Comparison of ENCODE assay signal across 1 cellular context in the genomic region with DNA sequence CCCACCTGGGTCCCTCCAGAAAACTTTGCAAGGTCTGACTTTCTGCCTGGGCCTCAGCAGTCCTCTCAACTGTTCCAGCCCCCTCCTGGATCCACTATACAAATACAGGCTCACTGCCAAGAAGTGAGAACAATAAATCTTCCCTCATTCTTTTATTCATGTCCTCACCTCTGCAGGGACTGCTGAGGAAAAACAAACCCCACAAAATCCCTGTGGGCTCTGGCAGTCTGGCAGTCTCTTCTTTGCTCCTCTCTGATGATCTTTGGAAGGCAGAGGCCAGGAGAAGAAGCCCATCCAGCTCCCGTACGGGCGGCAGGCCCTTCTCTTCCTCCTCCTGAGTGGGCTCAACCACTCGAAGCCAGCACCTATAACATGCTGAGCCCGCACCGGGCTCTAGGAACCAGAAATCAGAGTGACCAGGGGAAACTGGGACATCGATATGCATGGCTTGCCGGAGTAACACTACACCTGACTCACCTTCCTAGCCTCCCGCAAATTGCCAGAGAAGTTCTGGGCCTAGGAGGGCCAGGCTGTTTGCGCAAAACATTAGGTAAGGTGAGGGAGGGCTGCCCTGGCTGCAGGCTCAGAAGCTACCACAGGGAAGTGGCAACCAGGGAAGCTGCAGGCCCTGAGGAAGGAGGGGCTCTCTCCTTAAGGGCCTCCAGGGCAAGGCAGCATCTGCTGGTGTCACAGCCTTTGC.
TF ChIP-seq lines count a peak whose summit lies in the region.

No MANE protein-coding gene starts in this region.

TF ChIP-seq in HEK293, 187 proteins besides CTCF, POLR2A, EP300 and RAD21 (continued from another document and continues in another):
- TF ChIP-seq MEIS1 (CRISPR knock-in tag; IDR thresholded peaks at IDR 0.05; ENCODE audit: borderline replicate concordance): peak; percentile 5; the same call in 1 of the 2 replicates
- TF ChIP-seq, protein P1, sequence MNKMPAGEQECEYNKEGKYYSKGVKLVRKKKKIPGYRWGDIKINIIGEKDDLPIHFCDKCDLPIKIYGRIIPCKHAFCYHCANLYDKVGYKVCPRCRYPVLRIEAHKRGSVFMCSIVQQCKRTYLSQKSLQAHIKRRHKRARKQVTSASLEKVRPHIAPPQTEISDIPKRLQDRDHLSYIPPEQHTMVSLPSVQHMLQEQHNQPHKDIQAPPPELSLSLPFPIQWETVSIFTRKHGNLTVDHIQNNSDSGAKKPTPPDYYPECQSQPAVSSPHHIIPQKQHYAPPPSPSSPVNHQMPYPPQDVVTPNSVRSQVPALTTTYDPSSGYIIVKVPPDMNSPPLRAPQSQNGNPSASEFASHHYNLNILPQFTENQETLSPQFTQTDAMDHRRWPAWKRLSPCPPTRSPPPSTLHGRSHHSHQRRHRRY (tag by site-specific recombination; IDR thresholded peaks at IDR 0.05): no peak
- peak; percentile 55; the same call in 1 of the 2 replicates for TF ChIP-seq ZSCAN30 (tag by site-specific recombination; IDR thresholded peaks at IDR 0.05)
- TF ChIP-seq, protein P2, sequence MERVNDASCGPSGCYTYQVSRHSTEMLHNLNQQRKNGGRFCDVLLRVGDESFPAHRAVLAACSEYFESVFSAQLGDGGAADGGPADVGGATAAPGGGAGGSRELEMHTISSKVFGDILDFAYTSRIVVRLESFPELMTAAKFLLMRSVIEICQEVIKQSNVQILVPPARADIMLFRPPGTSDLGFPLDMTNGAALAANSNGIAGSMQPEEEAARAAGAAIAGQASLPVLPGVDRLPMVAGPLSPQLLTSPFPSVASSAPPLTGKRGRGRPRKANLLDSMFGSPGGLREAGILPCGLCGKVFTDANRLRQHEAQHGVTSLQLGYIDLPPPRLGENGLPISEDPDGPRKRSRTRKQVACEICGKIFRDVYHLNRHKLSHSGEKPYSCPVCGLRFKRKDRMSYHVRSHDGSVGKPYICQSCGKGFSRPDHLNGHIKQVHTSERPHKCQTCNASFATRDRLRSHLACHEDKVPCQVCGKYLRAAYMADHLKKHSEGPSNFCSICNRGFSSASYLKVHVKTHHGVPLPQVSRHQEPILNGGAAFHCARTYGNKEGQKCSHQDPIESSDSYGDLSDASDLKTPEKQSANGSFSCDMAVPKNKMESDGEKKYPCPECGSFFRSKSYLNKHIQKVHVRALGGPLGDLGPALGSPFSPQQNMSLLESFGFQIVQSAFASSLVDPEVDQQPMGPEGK (tag by site-specific recombination; IDR thresholded peaks at IDR 0.05): peak; percentile 51; the same call in 1 of the 2 replicates
- TF ChIP-seq HOXC10 (CRISPR knock-in tag; IDR thresholded peaks at IDR 0.05): no peak
- no peak for TF ChIP-seq ZNF16 (tag by site-specific recombination; IDR thresholded peaks at IDR 0.05; ENCODE audit: low read depth)
- peak; percentile 54; the same call in 1 of the 2 replicates for TF ChIP-seq GFI1B (tag by site-specific recombination; IDR thresholded peaks at IDR 0.05)
- TF ChIP-seq ZNF560 (tag by site-specific recombination; IDR thresholded peaks at IDR 0.05; ENCODE audit: borderline replicate concordance): no peak
- TF ChIP-seq, protein P3, sequence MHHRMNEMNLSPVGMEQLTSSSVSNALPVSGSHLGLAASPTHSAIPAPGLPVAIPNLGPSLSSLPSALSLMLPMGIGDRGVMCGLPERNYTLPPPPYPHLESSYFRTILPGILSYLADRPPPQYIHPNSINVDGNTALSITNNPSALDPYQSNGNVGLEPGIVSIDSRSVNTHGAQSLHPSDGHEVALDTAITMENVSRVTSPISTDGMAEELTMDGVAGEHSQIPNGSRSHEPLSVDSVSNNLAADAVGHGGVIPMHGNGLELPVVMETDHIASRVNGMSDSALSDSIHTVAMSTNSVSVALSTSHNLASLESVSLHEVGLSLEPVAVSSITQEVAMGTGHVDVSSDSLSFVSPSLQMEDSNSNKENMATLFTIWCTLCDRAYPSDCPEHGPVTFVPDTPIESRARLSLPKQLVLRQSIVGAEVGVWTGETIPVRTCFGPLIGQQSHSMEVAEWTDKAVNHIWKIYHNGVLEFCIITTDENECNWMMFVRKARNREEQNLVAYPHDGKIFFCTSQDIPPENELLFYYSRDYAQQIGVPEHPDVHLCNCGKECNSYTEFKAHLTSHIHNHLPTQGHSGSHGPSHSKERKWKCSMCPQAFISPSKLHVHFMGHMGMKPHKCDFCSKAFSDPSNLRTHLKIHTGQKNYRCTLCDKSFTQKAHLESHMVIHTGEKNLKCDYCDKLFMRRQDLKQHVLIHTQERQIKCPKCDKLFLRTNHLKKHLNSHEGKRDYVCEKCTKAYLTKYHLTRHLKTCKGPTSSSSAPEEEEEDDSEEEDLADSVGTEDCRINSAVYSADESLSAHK (tag by site-specific recombination; IDR thresholded peaks at IDR 0.05): peak; percentile 81
- TF ChIP-seq ZNF433 (tag by site-specific recombination; IDR thresholded peaks at IDR 0.05; ENCODE audit: low read depth): no peak
- TF ChIP-seq ZNF416 (tag by site-specific recombination; IDR thresholded peaks at IDR 0.05): no peak
- TF ChIP-seq, protein P4, sequence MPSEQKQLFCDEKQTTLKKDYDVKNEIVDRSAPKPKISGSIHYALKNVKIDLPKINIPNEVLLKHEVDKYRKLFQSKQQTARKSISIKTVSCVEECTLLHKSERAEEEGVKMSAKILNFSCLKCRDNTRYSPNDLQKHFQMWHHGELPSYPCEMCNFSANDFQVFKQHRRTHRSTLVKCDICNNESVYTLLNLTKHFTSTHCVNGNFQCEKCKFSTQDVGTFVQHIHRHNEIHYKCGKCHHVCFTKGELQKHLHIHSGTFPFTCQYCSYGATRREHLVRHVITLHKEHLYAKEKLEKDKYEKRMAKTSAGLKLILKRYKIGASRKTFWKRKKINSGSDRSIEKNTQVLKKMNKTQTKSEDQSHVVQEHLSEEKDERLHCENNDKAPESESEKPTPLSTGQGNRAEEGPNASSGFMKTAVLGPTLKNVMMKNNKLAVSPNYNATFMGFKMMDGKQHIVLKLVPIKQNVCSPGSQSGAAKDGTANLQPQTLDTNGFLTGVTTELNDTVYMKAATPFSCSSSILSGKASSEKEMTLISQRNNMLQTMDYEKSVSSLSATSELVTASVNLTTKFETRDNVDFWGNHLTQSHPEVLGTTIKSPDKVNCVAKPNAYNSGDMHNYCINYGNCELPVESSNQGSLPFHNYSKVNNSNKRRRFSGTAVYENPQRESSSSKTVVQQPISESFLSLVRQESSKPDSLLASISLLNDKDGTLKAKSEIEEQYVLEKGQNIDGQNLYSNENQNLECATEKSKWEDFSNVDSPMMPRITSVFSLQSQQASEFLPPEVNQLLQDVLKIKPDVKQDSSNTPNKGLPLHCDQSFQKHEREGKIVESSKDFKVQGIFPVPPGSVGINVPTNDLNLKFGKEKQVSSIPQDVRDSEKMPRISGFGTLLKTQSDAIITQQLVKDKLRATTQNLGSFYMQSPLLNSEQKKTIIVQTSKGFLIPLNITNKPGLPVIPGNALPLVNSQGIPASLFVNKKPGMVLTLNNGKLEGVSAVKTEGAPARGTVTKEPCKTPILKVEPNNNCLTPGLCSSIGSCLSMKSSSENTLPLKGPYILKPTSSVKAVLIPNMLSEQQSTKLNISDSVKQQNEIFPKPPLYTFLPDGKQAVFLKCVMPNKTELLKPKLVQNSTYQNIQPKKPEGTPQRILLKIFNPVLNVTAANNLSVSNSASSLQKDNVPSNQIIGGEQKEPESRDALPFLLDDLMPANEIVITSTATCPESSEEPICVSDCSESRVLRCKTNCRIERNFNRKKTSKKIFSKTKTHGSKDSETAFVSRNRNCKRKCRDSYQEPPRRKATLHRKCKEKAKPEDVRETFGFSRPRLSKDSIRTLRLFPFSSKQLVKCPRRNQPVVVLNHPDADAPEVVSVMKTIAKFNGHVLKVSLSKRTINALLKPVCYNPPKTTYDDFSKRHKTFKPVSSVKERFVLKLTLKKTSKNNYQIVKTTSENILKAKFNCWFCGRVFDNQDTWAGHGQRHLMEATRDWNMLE (tag by site-specific recombination; conservative IDR thresholded peaks at IDR 0.05; ENCODE audit: low read depth): no peak
- 0 out of 2 replicates have a peak, but pooled peaks have one; percentile 24 for TF ChIP-seq ZNF221 (tag by site-specific recombination; IDR thresholded peaks at IDR 0.05; ENCODE audit: borderline replicate concordance)
- TF ChIP-seq, protein P5, sequence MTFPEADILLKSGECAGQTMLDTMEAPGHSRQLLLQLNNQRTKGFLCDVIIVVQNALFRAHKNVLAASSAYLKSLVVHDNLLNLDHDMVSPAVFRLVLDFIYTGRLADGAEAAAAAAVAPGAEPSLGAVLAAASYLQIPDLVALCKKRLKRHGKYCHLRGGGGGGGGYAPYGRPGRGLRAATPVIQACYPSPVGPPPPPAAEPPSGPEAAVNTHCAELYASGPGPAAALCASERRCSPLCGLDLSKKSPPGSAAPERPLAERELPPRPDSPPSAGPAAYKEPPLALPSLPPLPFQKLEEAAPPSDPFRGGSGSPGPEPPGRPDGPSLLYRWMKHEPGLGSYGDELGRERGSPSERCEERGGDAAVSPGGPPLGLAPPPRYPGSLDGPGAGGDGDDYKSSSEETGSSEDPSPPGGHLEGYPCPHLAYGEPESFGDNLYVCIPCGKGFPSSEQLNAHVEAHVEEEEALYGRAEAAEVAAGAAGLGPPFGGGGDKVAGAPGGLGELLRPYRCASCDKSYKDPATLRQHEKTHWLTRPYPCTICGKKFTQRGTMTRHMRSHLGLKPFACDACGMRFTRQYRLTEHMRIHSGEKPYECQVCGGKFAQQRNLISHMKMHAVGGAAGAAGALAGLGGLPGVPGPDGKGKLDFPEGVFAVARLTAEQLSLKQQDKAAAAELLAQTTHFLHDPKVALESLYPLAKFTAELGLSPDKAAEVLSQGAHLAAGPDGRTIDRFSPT (tag by site-specific recombination; IDR thresholded peaks at IDR 0.05): no peak
- no peak for TF ChIP-seq ZNF394 (tag by site-specific recombination; IDR thresholded peaks at IDR 0.05; ENCODE audit: borderline replicate concordance)
- 0 out of 2 replicates have a peak, but pooled peaks have one; percentile 13 for TF ChIP-seq ZFHX2 (tag by site-specific recombination; conservative IDR thresholded peaks at IDR 0.05)
- TF ChIP-seq, protein P6, sequence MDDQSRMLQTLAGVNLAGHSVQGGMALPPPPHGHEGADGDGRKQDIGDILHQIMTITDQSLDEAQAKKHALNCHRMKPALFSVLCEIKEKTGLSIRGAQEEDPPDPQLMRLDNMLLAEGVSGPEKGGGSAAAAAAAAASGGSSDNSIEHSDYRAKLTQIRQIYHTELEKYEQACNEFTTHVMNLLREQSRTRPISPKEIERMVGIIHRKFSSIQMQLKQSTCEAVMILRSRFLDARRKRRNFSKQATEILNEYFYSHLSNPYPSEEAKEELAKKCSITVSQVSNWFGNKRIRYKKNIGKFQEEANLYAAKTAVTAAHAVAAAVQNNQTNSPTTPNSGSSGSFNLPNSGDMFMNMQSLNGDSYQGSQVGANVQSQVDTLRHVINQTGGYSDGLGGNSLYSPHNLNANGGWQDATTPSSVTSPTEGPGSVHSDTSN (CRISPR knock-in tag; IDR thresholded peaks at IDR 0.05): no peak
- TF ChIP-seq, protein P7, sequence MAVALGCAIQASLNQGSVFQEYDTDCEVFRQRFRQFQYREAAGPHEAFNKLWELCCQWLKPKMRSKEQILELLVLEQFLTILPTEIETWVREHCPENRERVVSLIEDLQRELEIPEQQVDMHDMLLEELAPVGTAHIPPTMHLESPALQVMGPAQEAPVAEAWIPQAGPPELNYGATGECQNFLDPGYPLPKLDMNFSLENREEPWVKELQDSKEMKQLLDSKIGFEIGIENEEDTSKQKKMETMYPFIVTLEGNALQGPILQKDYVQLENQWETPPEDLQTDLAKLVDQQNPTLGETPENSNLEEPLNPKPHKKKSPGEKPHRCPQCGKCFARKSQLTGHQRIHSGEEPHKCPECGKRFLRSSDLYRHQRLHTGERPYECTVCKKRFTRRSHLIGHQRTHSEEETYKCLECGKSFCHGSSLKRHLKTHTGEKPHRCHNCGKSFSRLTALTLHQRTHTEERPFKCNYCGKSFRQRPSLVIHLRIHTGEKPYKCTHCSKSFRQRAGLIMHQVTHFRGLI (tag by site-specific recombination; IDR thresholded peaks at IDR 0.05): peak; percentile 89
- TF ChIP-seq, protein P8, sequence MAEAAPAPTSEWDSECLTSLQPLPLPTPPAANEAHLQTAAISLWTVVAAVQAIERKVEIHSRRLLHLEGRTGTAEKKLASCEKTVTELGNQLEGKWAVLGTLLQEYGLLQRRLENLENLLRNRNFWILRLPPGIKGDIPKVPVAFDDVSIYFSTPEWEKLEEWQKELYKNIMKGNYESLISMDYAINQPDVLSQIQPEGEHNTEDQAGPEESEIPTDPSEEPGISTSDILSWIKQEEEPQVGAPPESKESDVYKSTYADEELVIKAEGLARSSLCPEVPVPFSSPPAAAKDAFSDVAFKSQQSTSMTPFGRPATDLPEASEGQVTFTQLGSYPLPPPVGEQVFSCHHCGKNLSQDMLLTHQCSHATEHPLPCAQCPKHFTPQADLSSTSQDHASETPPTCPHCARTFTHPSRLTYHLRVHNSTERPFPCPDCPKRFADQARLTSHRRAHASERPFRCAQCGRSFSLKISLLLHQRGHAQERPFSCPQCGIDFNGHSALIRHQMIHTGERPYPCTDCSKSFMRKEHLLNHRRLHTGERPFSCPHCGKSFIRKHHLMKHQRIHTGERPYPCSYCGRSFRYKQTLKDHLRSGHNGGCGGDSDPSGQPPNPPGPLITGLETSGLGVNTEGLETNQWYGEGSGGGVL (tag by site-specific recombination; IDR thresholded peaks at IDR 0.05): peak; percentile 63
- no peak for TF ChIP-seq ZNF585B (tag by site-specific recombination; IDR thresholded peaks at IDR 0.05)
- TF ChIP-seq ZNF561 (tag by site-specific recombination; IDR thresholded peaks at IDR 0.05; ENCODE audit: borderline replicate concordance): peak; percentile 89
- TF ChIP-seq OVOL3 (tag by site-specific recombination; IDR thresholded peaks at IDR 0.05): 0 out of 2 replicates have a peak, but pooled peaks have one; percentile 21
- peak; percentile 58 for TF ChIP-seq ZNF341 (tag by site-specific recombination; IDR thresholded peaks at IDR 0.05; ENCODE audit: low read depth)
- no peak for TF ChIP-seq ZBTB7A (tag by site-specific recombination; IDR thresholded peaks at IDR 0.05; ENCODE audit: low read depth)
- TF ChIP-seq ZNF112 (tag by site-specific recombination; IDR thresholded peaks at IDR 0.05): no peak
- TF ChIP-seq ZNF776 (tag by site-specific recombination; IDR thresholded peaks at IDR 0.05; ENCODE audit: borderline replicate concordance): no peak
- TF ChIP-seq, protein P9, sequence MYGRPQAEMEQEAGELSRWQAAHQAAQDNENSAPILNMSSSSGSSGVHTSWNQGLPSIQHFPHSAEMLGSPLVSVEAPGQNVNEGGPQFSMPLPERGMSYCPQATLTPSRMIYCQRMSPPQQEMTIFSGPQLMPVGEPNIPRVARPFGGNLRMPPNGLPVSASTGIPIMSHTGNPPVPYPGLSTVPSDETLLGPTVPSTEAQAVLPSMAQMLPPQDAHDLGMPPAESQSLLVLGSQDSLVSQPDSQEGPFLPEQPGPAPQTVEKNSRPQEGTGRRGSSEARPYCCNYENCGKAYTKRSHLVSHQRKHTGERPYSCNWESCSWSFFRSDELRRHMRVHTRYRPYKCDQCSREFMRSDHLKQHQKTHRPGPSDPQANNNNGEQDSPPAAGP (tag by site-specific recombination; IDR thresholded peaks at IDR 0.05): 0 out of 2 replicates have a peak, but pooled peaks have one; percentile 11
- TF ChIP-seq, protein P10, sequence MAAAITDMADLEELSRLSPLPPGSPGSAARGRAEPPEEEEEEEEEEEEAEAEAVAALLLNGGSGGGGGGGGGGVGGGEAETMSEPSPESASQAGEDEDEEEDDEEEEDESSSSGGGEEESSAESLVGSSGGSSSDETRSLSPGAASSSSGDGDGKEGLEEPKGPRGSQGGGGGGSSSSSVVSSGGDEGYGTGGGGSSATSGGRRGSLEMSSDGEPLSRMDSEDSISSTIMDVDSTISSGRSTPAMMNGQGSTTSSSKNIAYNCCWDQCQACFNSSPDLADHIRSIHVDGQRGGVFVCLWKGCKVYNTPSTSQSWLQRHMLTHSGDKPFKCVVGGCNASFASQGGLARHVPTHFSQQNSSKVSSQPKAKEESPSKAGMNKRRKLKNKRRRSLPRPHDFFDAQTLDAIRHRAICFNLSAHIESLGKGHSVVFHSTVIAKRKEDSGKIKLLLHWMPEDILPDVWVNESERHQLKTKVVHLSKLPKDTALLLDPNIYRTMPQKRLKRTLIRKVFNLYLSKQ (tag by site-specific recombination; IDR thresholded peaks at IDR 0.05; ENCODE audit: borderline replicate concordance): no peak
- TF ChIP-seq ZNF529 (tag by site-specific recombination; IDR thresholded peaks at IDR 0.05; ENCODE audit: insufficient replicate concordance): no peak
- no peak for TF ChIP-seq ZNF707 (tag by site-specific recombination; IDR thresholded peaks at IDR 0.05)
